ENCODE assay signal across 18 cellular contexts in the genomic region with DNA sequence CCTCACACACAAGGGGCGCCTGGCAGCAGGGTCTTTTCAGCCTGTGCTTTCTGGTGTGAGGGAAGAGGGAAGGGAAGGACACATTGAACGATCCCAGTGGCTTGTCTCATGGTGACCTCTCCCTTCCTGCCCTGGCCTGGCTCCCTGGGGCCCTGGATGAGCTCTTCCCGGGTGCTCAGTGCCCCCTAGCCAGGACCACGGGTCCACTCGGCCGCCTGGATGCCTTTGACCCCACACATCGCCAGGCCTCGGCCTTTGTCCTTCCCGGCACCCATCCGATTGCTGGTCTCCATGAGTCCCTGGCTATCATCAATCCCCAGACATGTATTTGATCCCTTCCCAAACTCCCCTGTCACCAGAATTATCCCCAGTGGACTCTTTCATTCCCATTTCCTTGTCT. TPM values are rescaled to one million over a fixed set of nuclear protein-coding genes. Genes with fewer than 3 reads are reported as not detected.
DNase-seq lines count a peak whose midpoint lies in the region; ATAC-seq, FAIRE-seq and TF ChIP-seq lines count a peak whose summit lies in the region.
"Had no signal": no experiment of that assay in that cellular context is flagged by ENCODE, and none has a peak within 500 bp of the region (broad histone marks: within the 10 kb centered on the region; RNA-seq: fewer than 3 reads in every experiment).

No MANE protein-coding gene starts in this region.

- no peaks in the 10 kb centered on the region for H3K36me3 Mint-ChIP-seq in endodermal cell (ENCODE audit: low read depth)
- H3K36me3 Mint-ChIP-seq in stimulated activated memory B cell treated with anti-CD40 and anti-IgM and Interleukin-4, amounts not matched to agents 10 μg/mL and 1 μg/mL and 100 μg/mL, for 72 hours: no peaks in the 10 kb centered on the region
- H3K36me3 Mint-ChIP-seq: CD8-positive, alpha-beta memory T cell had no signal

- H3K27ac ChIP-seq in BLaER1: peak overlapping the region; percentile 77; the same call in 1 of the 2 replicates
- H3K27ac ChIP-seq in endodermal cell (ENCODE audit: low read depth, low read length): no peak overlapping the region
- H3K27ac ChIP-seq in small intestine (ENCODE audit: low read depth in 1 of 2, low read length in 1 of 2): no peak overlapping the region
- H3K27ac ChIP-seq: 22Rv1, GM23248, HL-60 had no signal

- TF ChIP-seq CTCF in endodermal cell (conservative IDR thresholded peaks at IDR 0.05): no peak

- no peaks in the 10 kb centered on the region for H3K36me3 ChIP-seq in BLaER1
- H3K36me3 ChIP-seq in endodermal cell (ENCODE audit: control insufficient read depth, insufficient read depth, low read length): no peaks in the 10 kb centered on the region
- H3K36me3 ChIP-seq in small intestine (ENCODE audit: control insufficient read depth in 2 of 2, insufficient read depth in 2 of 2, low read length in 2 of 2): no peaks in the 10 kb centered on the region

- H3K4me1 ChIP-seq in BLaER1: peaks cover 47% of the 10 kb centered on the region
- H3K4me1 ChIP-seq in endodermal cell (ENCODE audit: control insufficient read depth, insufficient read depth, low read length): peaks cover 3% of the 10 kb centered on the region
- peaks cover 0 to under 1% of the 10 kb centered on the region in 2 donors for H3K4me1 ChIP-seq in small intestine (ENCODE audit: control insufficient read depth in 2 of 2, insufficient read depth in 1 of 2, low read depth in 1 of 2, low read length in 1 of 2)

- H3K4me2 ChIP-seq in BLaER1: no peak overlapping the region

- no peak overlapping the region for H3K4me3 Mint-ChIP-seq in endodermal cell
- no peak overlapping the region for H3K4me3 Mint-ChIP-seq in stimulated activated memory B cell treated with anti-CD40 and anti-IgM and Interleukin-4, amounts not matched to agents 10 μg/mL and 1 μg/mL and 100 μg/mL, for 72 hours

- no peaks in the 10 kb centered on the region for H4K20me1 ChIP-seq in BLaER1

- WGBS in endodermal cell (ENCODE audit: insufficient coverage in 1 of 2, insufficient read length in 1 of 2), 2 experiments: 96 to 100% methylated on average over 5 to 10 of the region's 10 CpGs
- WGBS in small intestine, 3 donors: 86 to 94% (median 89%) methylated on average over 9 to 10 of the region's 10 CpGs

- H3K9me3 Mint-ChIP-seq in endodermal cell: peaks cover 2% of the 10 kb centered on the region
- peaks cover 3% of the 10 kb centered on the region for H3K9me3 Mint-ChIP-seq in stimulated activated memory B cell treated with anti-CD40 and anti-IgM and Interleukin-4, amounts not matched to agents 10 μg/mL and 1 μg/mL and 100 μg/mL, for 72 hours
- H3K9me3 Mint-ChIP-seq: CD8-positive, alpha-beta memory T cell had no signal

- H3K27me3 ChIP-seq in BLaER1 (no peaks in the 10 kb centered on the region), endodermal cell (ENCODE audit: control insufficient read depth, insufficient read depth, low read length, poor library complexity, severe bottlenecking) (no peaks in the 10 kb centered on the region), small intestine (ENCODE audit: control insufficient read depth in 2 of 2, insufficient read depth in 2 of 2, low read length in 2 of 2) (no peaks in the 10 kb centered on the region)

- peaks cover 9% of the 10 kb centered on the region; the same call in 1 of the 2 replicates for H3K9me3 ChIP-seq in BLaER1
- H3K9me3 ChIP-seq in endodermal cell (ENCODE audit: control insufficient read depth, low read length): no peaks in the 10 kb centered on the region
- H3K9me3 ChIP-seq in small intestine (ENCODE audit: control insufficient read depth, low read depth): no peaks in the 10 kb centered on the region

- TF ChIP-seq POLR2A in GM18505 (IDR thresholded peaks at IDR 0.05; ENCODE audit: borderline replicate concordance, extremely low read depth, insufficient read depth, insufficient read length) (no peak), GM12891 (IDR thresholded peaks at IDR 0.05; ENCODE audit: low read depth, low read length) (no peak)

- H3K27me3 Mint-ChIP-seq in endodermal cell (ENCODE audit: insufficient read depth): no peaks in the 10 kb centered on the region
- H3K27me3 Mint-ChIP-seq in stimulated activated memory B cell treated with anti-CD40 and anti-IgM and Interleukin-4, amounts not matched to agents 10 μg/mL and 1 μg/mL and 100 μg/mL, for 72 hours: peaks cover 79% of the 10 kb centered on the region

- ATAC-seq in stimulated activated memory B cell treated with anti-CD40 and anti-IgM and Interleukin-4, amounts not matched to agents 10 μg/mL and 1 μg/mL and 100 μg/mL, for 72 hours: no peak
- ATAC-seq in GM18505 (IDR thresholded peaks at IDR 0.05; ENCODE audit: unreplicated experiment): no peak

- no peak overlapping the region for H3K4me3 ChIP-seq in BLaER1
- H3K4me3 ChIP-seq in endodermal cell (ENCODE audit: low read length): no peak overlapping the region
- H3K4me3 ChIP-seq in small intestine (ENCODE audit: low read depth in 1 of 2, low read length in 2 of 2): no peak overlapping the region
- H3K4me3 ChIP-seq: GM23248 had no signal

- H3K9ac ChIP-seq in BLaER1 (no peak overlapping the region), endodermal cell (ENCODE audit: extremely low read depth, low read length, poor library complexity, severe bottlenecking) (no peak overlapping the region)
- H3K9ac ChIP-seq: GM23248 had no signal

- no peak for FAIRE-seq in small intestine (lab: Jason Lieb, UNC)
- no peak for FAIRE-seq in GM12891 (lab: Jason Lieb, UNC)
- FAIRE-seq: GM18507 had no signal

- no peak overlapping the region for H3K27ac Mint-ChIP-seq in endodermal cell
- peak overlapping the region; percentile 28 for H3K27ac Mint-ChIP-seq in stimulated activated memory B cell treated with anti-CD40 and anti-IgM and Interleukin-4, amounts not matched to agents 10 μg/mL and 1 μg/mL and 100 μg/mL, for 72 hours

- peaks cover 12% of the 10 kb centered on the region for H3K4me1 Mint-ChIP-seq in endodermal cell
- H3K4me1 Mint-ChIP-seq in stimulated activated memory B cell treated with anti-CD40 and anti-IgM and Interleukin-4, amounts not matched to agents 10 μg/mL and 1 μg/mL and 100 μg/mL, for 72 hours: peaks cover 13% of the 10 kb centered on the region

- peak; percentile 45 for DNase-seq in activated CD8-positive, alpha-beta memory T cell treated with anti-CD3 and anti-CD28 coated beads for 24 hours
- no peak for DNase-seq in activated CD8-positive, alpha-beta memory T cell treated with anti-CD3 and anti-CD28 coated beads, Interleukin-2, amount 50 U/mL, for 48 hours
- DNase-seq in endodermal cell (peak; percentile 32), small intestine (no peak), GM12891 (ENCODE audit: insufficient read length, low spot score) (no peak)
- DNase-seq: CD8-positive, alpha-beta memory T cell; DMS53; GF-D8; GM23248 had no signal

TF ChIP-seq in GM12891, 5 proteins besides CTCF, POLR2A, EP300 and RAD21:
- TF ChIP-seq POLR2AphosphoS5 (IDR thresholded peaks at IDR 0.05; ENCODE audit: low read depth, low read length) (no peak), SPI1 (IDR thresholded peaks at IDR 0.05; ENCODE audit: low read depth, low read length) (no peak), POU2F2 (IDR thresholded peaks at IDR 0.05; ENCODE audit: low read depth, low read length) (no peak), PAX5 (IDR thresholded peaks at IDR 0.05; ENCODE audit: insufficient read depth, low read length, severe bottlenecking) (no peak), TAF1 (IDR thresholded peaks at IDR 0.05; ENCODE audit: low read depth, low read length) (no peak)

RNA-seq across cellular contexts. Expression of a gene that starts 6.0 kb away (rescaled TPM):
- total RNA-seq in endodermal cell: 1 to 10 TPM in 1 of 2 donors, not detected in 1; 5.5 TPM
- polyA plus RNA-seq in endodermal cell (2013, experiment 1 of 2): 1.2 TPM
- 1.7 TPM for polyA plus RNA-seq in endodermal cell (2013, experiment 2 of 2)
- polyA plus RNA-seq in small intestine: 1,000 to 10,000 TPM in 1 of 3 donors, 100 to 1,000 TPM in 2; 758 to 1,395 (median 965) TPM
- polyA plus RNA-seq in GM12891 (2012; ENCODE audit: low read depth, missing spikeins): not detected
- total RNA-seq: A673; CD8-positive, alpha-beta memory T cell; GM23248 had no signal
- polyA plus RNA-seq: BJ; CD8-positive, alpha-beta memory T cell; GM23248 had no signal

RNA-seq across cellular contexts. Expression of a gene that starts 29.6 kb away (rescaled TPM):
- total RNA-seq in endodermal cell: not detected
- polyA plus RNA-seq in endodermal cell (2013, experiment 1 of 2): not detected
- polyA plus RNA-seq in endodermal cell (2013, experiment 2 of 2): not detected
- 1 to 10 TPM in 2 of 3 donors, not detected in 1; 1.4 to 5.0 TPM for polyA plus RNA-seq in small intestine
- not detected for polyA plus RNA-seq in GM12891 (2012; ENCODE audit: low read depth, missing spikeins)
- total RNA-seq: A673; CD8-positive, alpha-beta memory T cell; GM23248; H7 had no signal
- polyA plus RNA-seq: BJ; CD8-positive, alpha-beta memory T cell; GM23248 had no signal

RNA-seq across cellular contexts. Expression of a gene that starts 45.1 kb away (rescaled TPM):
- 1 to 10 TPM; 1.6 to 3.7 TPM for total RNA-seq in endodermal cell
- polyA plus RNA-seq in endodermal cell (2013, experiment 1 of 2): 1.5 TPM
- 3.2 TPM for polyA plus RNA-seq in endodermal cell (2013, experiment 2 of 2)
- polyA plus RNA-seq in small intestine: 100 to 1,000 TPM; 130 to 187 (median 144) TPM
- 0.63 TPM for polyA plus RNA-seq in GM12891 (2012; ENCODE audit: low read depth, missing spikeins)
- total RNA-seq: A673; CD8-positive, alpha-beta memory T cell; GM23248; H7 had no signal
- polyA plus RNA-seq: BJ; CD8-positive, alpha-beta memory T cell; GM23248 had no signal

Comparison
In these comparisons a context has a peak if more than half of its experiments do, and no peak if none do; other contexts are left out.
1. DNase-seq: peak in activated CD8-positive, alpha-beta memory T cell treated with anti-CD3 and anti-CD28 coated beads for 24 hours (single experiment) and endodermal cell (single experiment); none in activated CD8-positive, alpha-beta memory T cell treated with anti-CD3 and anti-CD28 coated beads, Interleukin-2, amount 50 U/mL, for 48 hours (single experiment), small intestine (single experiment) and GM12891 (single experiment).